In genomic region chr1:166902279-166902678, GRCh38 we compare ENCODE assay signal across 1 cellular context.
TF ChIP-seq lines count a peak whose summit lies in the region.

No MANE protein-coding gene starts in this region.

TF ChIP-seq in WTC11, 78 proteins besides CTCF, POLR2A, EP300 and RAD21 (continued from another document):
- TF ChIP-seq MLX (CRISPR knock-in tag; IDR thresholded peaks at IDR 0.05) (no peak), ZNF671 (CRISPR knock-in tag; IDR thresholded peaks at IDR 0.05) (no peak)
- TF ChIP-seq, protein P1, sequence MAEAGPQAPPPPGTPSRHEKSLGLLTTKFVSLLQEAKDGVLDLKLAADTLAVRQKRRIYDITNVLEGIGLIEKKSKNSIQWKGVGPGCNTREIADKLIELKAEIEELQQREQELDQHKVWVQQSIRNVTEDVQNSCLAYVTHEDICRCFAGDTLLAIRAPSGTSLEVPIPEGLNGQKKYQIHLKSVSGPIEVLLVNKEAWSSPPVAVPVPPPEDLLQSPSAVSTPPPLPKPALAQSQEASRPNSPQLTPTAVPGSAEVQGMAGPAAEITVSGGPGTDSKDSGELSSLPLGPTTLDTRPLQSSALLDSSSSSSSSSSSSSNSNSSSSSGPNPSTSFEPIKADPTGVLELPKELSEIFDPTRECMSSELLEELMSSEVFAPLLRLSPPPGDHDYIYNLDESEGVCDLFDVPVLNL (CRISPR knock-in tag; IDR thresholded peaks at IDR 0.05; ENCODE audit: borderline replicate concordance, low read depth), result no peak
